In the genomic region with DNA sequence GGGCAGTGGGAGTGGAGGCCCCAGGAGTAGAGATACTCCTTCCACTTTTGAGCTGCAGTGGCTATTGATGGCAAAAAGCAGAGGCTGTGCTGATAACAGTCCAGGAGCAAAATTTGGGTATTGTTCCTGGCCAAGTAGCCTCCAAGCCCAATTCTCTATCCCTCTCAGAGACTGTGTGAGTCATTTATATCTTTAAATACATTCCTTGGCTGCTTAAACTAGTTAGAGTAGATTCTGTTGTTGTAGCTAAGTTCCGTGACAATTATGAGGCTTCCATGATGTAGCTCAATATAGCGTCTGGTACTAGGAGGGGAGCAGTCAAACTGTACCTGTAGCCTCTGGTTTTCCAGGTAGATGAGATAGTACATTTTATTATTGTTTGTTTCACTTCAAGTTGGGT, we compare ENCODE assay signal across 1 cellular context.
TF ChIP-seq lines count a peak whose summit lies in the region.

No MANE protein-coding gene starts in this region.

TF ChIP-seq in H1, 55 proteins besides CTCF, POLR2A, EP300 and RAD21:
- TF ChIP-seq SIRT6 (IDR thresholded peaks at IDR 0.05; ENCODE audit: low read length) (no peak), ZNF274 (IDR thresholded peaks at IDR 0.05; ENCODE audit: borderline replicate concordance, extremely low read depth, low read length) (no peak), SRF (IDR thresholded peaks at IDR 0.05; ENCODE audit: low read depth, low read length) (no peak), POU5F1 (IDR thresholded peaks at IDR 0.05; ENCODE audit: low read depth, low read length) (no peak), TAF7 (optimal IDR thresholded peaks at IDR 0.05; ENCODE audit: borderline replicate concordance, low read depth, low read length) (no peak), KDM4A (IDR thresholded peaks at IDR 0.05; ENCODE audit: low read depth, low read length, severe bottlenecking) (no peak), SP1 (IDR thresholded peaks at IDR 0.05; ENCODE audit: low read depth, low read length) (no peak), BACH1 (IDR thresholded peaks at IDR 0.05; ENCODE audit: low read length) (no peak), GTF2F1 (IDR thresholded peaks at IDR 0.05; ENCODE audit: borderline replicate concordance, low read depth, low read length) (no peak), NRF1 (IDR thresholded peaks at IDR 0.05; ENCODE audit: low read depth, low read length) (no peak)
